8 cellular contexts compared by ENCODE assay signal in genomic region chr9:137077010-137077747, GRCh38. TPM values are rescaled to one million over a fixed set of nuclear protein-coding genes. Genes with fewer than 3 reads are reported as not detected.
A peak's percentile ranks its signal among the peaks of the same experiment; 100 is the strongest.
DNase-seq lines count a peak whose midpoint lies in the region; ATAC-seq, FAIRE-seq and TF ChIP-seq lines count a peak whose summit lies in the region.

Gene UAP1L1, plus strand, starts transcription at chr9:137077517. Its CDS starts 16 bp downstream, at chr9:137077533.

- WGBS in K562 (ENCODE audit: insufficient coverage, low coverage, missing lambda C conversion rate): 62% methylated on average over 9 of the region's 87 CpGs
- WGBS in iPS DF 6.9 (ENCODE audit: insufficient coverage, insufficient read length): no CpG with 5 or more reads among the region's 87 CpGs

- peak within 1 kb of the TSS; percentile 52; the same call in 1 of the 2 replicates for H3K4me2 ChIP-seq in K562 (ENCODE audit: insufficient read depth, low read length)

- TF ChIP-seq EP300 in K562 (IDR thresholded peaks at IDR 0.05; ENCODE audit: low read length): no peak

- BruUV-seq in K562 (replicated peaks; lab: Mats Ljungman, UMichigan): no TSS peak

- POLR2A ChIA-PET in K562 (lab: Yijun Ruan, JAX): interaction anchor here (0.6 to 1.2 kb wide), 2 partner anchors 12 to 165 kb away, joined by 3 read pairs; no protein-coding TSS in a partner anchor

- peak within 1 kb of the TSS; percentile 38 to 89; a peak in 3 of 4 replicates for H3K9ac ChIP-seq in K562 (ENCODE audit: insufficient read depth in 1 of 2, low read depth in 2 of 2, low read length in 2 of 2)

- TF ChIP-seq CTCF in K562 (IDR thresholded peaks at IDR 0.05 in 2 of 3, conservative IDR thresholded peaks at IDR 0.05 in 1 of 3; ENCODE audit: insufficient read depth in 2 of 3, low read depth in 1 of 3, low read length in 3 of 3) (no peak), retinal pigment epithelial cell (conservative IDR thresholded peaks at IDR 0.05; ENCODE audit: low read depth, low read length) (no peak)

- CTCF ChIA-PET in K562 (lab: Yijun Ruan, JAX; ENCODE audit: low intra/inter-chr PET ratio): no interaction called here

- FAIRE-seq in K562 (lab: Jason Lieb, UNC): no peak

- H3K9me3 ChIP-seq in K562 (replicated peaks; ENCODE audit: control insufficient read depth, insufficient read depth, low read depth, low read length) (no peaks in the 10 kb centered on the region), iPS DF 6.9 (ENCODE audit: control insufficient read depth, insufficient read depth, low read length) (no peaks in the 10 kb centered on the region)

- H3K27ac ChIP-seq in K562 (ENCODE audit: extremely low read depth, low read depth, low read length) (peak within 1 kb of the TSS; percentile 19; the same call in 1 of the 3 replicates), iPS DF 6.9 (ENCODE audit: low read length) (no peak within 1 kb of the TSS)

- TF ChIP-seq POLR2A in K562 (conservative IDR thresholded peaks at IDR 0.05): no peak

- intact Hi-C loops in K562 (cut with micrococcal nuclease): no loop called here

- in situ Hi-C loops in K562 (cut with MboI): no loop called here

- H3K27me3 ChIP-seq in K562 (ENCODE audit: control insufficient read depth in 2 of 2, insufficient read depth in 2 of 2, low read length in 2 of 2) (no peaks in the 10 kb centered on the region), iPS DF 6.9 (ENCODE audit: control insufficient read depth, insufficient read depth, low read length) (peaks cover 13% of the 10 kb centered on the region; the same call in 1 of the 2 replicates)

- no peaks in the 10 kb centered on the region for H3K9me1 ChIP-seq in K562 (ENCODE audit: control insufficient read depth, insufficient read depth, low read length)

- H3K4me1 ChIP-seq in K562 (replicated peaks in 1 of 2; ENCODE audit: control insufficient read depth in 2 of 2, insufficient read depth in 2 of 2, low read length in 2 of 2) (peaks cover 17 to 71% of the 10 kb centered on the region in 2 experiments), iPS DF 6.9 (ENCODE audit: control insufficient read depth, insufficient read depth, low read length) (peaks cover 9% of the 10 kb centered on the region)

- H4K20me1 ChIP-seq in K562 (replicated peaks; ENCODE audit: control insufficient read depth, insufficient read depth, low read length): no peaks in the 10 kb centered on the region

- no peaks in the 10 kb centered on the region; the same call in 2 of the 3 replicates for H3K79me2 ChIP-seq in K562 (ENCODE audit: control insufficient read depth, insufficient read depth, low read length)

- DNase-seq in 8988T (peak; percentile 53), T follicular helper cell (ENCODE audit: low read depth) (peak; percentile 25), K562 (ENCODE audit: extremely low read depth in 1 of 4, low spot score in 3 of 4) (peak; percentile 42 to 66 (median 62)), iPS DF 6.9 (ENCODE audit: low read depth, low spot score) (no peak), retinal pigment epithelial cell (ENCODE audit: low read depth) (no peak), NCI-H510A treated with DMSO at 0.1 percent for 48 hours (lab: John Stamatoyannopoulos, UW) (no peak)

- no peak within 1 kb of the TSS for H2AFZ ChIP-seq in K562 (ENCODE audit: low read depth, low read length)

- H3K36me3 ChIP-seq in K562 (ENCODE audit: control insufficient read depth, insufficient read depth, low read length): peaks cover 10% of the 10 kb centered on the region; the same call in 1 of the 3 replicates
- H3K36me3 ChIP-seq in iPS DF 6.9 (ENCODE audit: control insufficient read depth, insufficient read depth, low read length): no peaks in the 10 kb centered on the region

- no peak for TF ChIP-seq RAD21 in K562 (CRISPR knock-in tag; conservative IDR thresholded peaks at IDR 0.05 in 1 of 2, IDR thresholded peaks at IDR 0.05 in 1 of 2)

- peak; percentile 54 for ATAC-seq in GM18502 (IDR thresholded peaks at IDR 0.05; ENCODE audit: poor library complexity, unreplicated experiment)
- ATAC-seq in HG03432 (IDR thresholded peaks at IDR 0.05; ENCODE audit: unreplicated experiment): peak; percentile 47
- ATAC-seq in K562: peak; percentile 59

- H3K4me3 ChIP-seq in K562: peak within 1 kb of the TSS; percentile 42
- H3K4me3 ChIP-seq in iPS DF 6.9 (ENCODE audit: low read length): peak within 1 kb of the TSS; percentile 42; the same call in 1 of the 2 replicates
- H3K4me3 ChIP-seq in retinal pigment epithelial cell (ENCODE audit: low read length): peak within 1 kb of the TSS; percentile 64

TF ChIP-seq in K562, 482 proteins besides CTCF, POLR2A, EP300 and RAD21 (continues in another document):
- TF ChIP-seq MITF (IDR thresholded peaks at IDR 0.05): peak; percentile 33; the same call in 1 of the 2 replicates
- no peak for TF ChIP-seq PBX2 (CRISPR knock-in tag; IDR thresholded peaks at IDR 0.05; ENCODE audit: low read depth)
- TF ChIP-seq PBX2 (tag; conservative IDR thresholded peaks at IDR 0.05; ENCODE audit: low read depth): no peak
- peak; percentile 3; the same call in 1 of the 2 replicates for TF ChIP-seq POLR2G (IDR thresholded peaks at IDR 0.05; ENCODE audit: low read depth, low read length)
- peak; percentile 48 for TF ChIP-seq HMGN3 (IDR thresholded peaks at IDR 0.05; ENCODE audit: borderline replicate concordance, extremely low read depth, insufficient read length, low read depth, low read length)
- no peak for TF ChIP-seq NCOA6 (IDR thresholded peaks at IDR 0.05)

RNA-seq across cellular contexts. Expression of gene UAP1L1, which starts in this region (rescaled TPM):
- 10.1 and 23.7 TPM in 2 replicates for total RNA-seq in K562 (2011; cell fraction: chromatin; rRNA removed; ENCODE audit: low replicate concordance)
- 16.3 and 18.0 TPM in 2 replicates for total RNA-seq in K562 (2011; cell fraction: nucleolus; rRNA removed)
- 9.3 and 10.3 TPM in 2 replicates for total RNA-seq in K562 (2011; cell fraction: nucleoplasm; rRNA removed)
- total RNA-seq in K562 (2014; rRNA removed) (3.7 and 5.1 TPM in 2 replicates), K562 (2014; rRNA removed; fragmentation: Illumina TruSeq; extraction: Trizol) (1.5 and 1.6 TPM in 2 replicates), K562 (2015; rRNA removed; fragmentation: Illumina TruSeq; extraction: Trizol) (5.1 and 5.2 TPM in 2 replicates), K562 (2021) (8.6 and 8.8 TPM in 2 replicates)
- polyA plus RNA-seq in K562 (2011; rRNA removed) (1.5 and 3.0 TPM in 2 replicates), K562 (2014; fragmentation: Illumina TruSeq; extraction: Trizol) (5.2 and 5.3 TPM in 2 replicates), K562 (2014; fragmentation: Nextera tagmentation; extraction: Ambion mirVana) (under 1 TPM; 0.20 to 0.29 TPM), K562 (2014; rRNA removed) (5.0 and 7.1 TPM in 2 replicates)
- 2.4 and 2.6 TPM in 2 replicates for polyA plus RNA-seq in K562 (2011; cell fraction: cytosol; rRNA removed)
- 17.8 and 18.3 TPM in 2 replicates for polyA plus RNA-seq in K562 (2011; cell fraction: nucleus; rRNA removed)
- polyA plus RNA-seq in K562 (2012): 6.6 and 13.1 TPM in 2 replicates
- polyA minus RNA-seq in K562 (2011; rRNA and poly(A)+ RNA removed): 0.69 and 0.74 TPM in 2 replicates
- polyA minus RNA-seq in K562 (2011; cell fraction: cytosol; rRNA and poly(A)+ RNA removed): 1.4 and 1.5 TPM in 2 replicates
- polyA minus RNA-seq in K562 (2011; cell fraction: nucleus; rRNA and poly(A)+ RNA removed): 3.0 and 4.1 TPM in 2 replicates

Comparison
In these comparisons a context has a peak if more than half of its experiments do, and no peak if none do; other contexts are left out.
1. DNase-seq: peak in 8988T (single experiment), T follicular helper cell (single experiment) and K562 (4 of 4); none in iPS DF 6.9 (single experiment), retinal pigment epithelial cell (single experiment) and NCI-H510A treated with DMSO at 0.1 percent for 48 hours (single experiment).
2. Peak in every context shown above with its lines, with median percentiles within 50 percentile points of each other: ATAC-seq and H3K4me3 ChIP-seq.